ENCODE assay signal across 8 cellular contexts in the genomic region with DNA sequence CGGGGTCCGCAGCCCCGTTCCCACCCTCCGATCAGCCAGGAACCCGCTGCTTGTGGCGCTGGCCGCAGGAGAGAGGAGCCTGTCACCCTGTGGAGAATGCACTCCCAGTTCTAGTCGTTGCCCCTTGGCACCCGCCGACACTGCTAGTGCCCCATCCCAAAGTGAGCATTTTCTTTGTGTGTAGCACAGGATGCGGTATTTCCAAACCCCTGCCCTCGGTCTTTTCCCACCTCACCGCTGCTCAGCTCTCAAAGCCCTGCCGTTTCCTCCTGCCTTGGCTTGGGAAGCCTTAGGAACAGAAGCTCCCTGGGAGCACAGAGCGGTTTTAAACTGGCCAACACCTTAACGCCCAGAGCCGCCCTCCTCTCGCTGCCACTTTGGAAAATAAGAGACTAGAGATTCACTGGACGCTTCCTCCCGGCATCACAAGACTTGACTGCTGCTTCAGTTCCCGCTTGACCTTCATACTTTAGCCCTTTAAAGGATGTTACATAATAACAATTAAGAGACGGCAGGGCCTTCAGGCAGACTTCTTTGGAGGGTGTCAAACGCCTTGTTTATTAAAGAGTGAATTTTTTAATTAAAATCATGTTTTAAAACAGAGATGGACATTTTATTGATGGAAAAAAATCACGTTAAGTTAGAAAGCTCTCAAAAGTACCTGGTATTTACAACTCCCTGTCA. TPM values are rescaled to one million over a fixed set of nuclear protein-coding genes. Genes with fewer than 3 reads are reported as not detected.
DNase-seq lines count a peak whose midpoint lies in the region; ATAC-seq, FAIRE-seq and TF ChIP-seq lines count a peak whose summit lies in the region.

No MANE protein-coding gene starts in this region.

- TF ChIP-seq POLR2A in HepG2 (IDR thresholded peaks at IDR 0.05; ENCODE audit: insufficient read depth in 1 of 2, low read depth in 2 of 2, low read length in 2 of 2), result peak; percentile 20 to 32; a peak in 2 of 4 replicates

- TF ChIP-seq CTCF in WERI-Rb-1 (IDR thresholded peaks at IDR 0.05; ENCODE audit: low read depth, low read length) (no peak), HepG2 (CRISPR knock-in tag; IDR thresholded peaks at IDR 0.05) (no peak; the same call in 1 of the 2 replicates)

- ATAC-seq in GM18907 (IDR thresholded peaks at IDR 0.05; ENCODE audit: unreplicated experiment) (peak; percentile 2), HepG2 (peak; percentile 61), HG03521 (IDR thresholded peaks at IDR 0.05; ENCODE audit: unreplicated experiment) (no peak)

- BruUV-seq in HepG2 (replicated peaks; lab: Mats Ljungman, UMichigan), result no TSS peak

- POLR2A ChIA-PET in HepG2 (lab: Yijun Ruan, JAX), result interaction anchor here (0.8 to 3.4 kb wide), 4 partner anchors 10 to 479 kb away, joined by 3 to 22 read pairs (median 8); partner anchors contain the start of gene F11

- H3K9ac ChIP-seq in duodenal mucosa (ENCODE audit: low read depth in 1 of 2, low read length in 2 of 2) (peak overlapping the region; percentile 89 to 95), HepG2 (ENCODE audit: insufficient read depth, low read depth, low read length) (peak overlapping the region; percentile 77)

- CTCF ChIA-PET in HepG2 (lab: Yijun Ruan, JAX; ENCODE audit: low intra/inter-chr PET ratio, low total read pairs), result no interaction called here

- peaks cover 22 to 23% of the 10 kb centered on the region in 2 donors for H3K4me1 ChIP-seq in duodenal mucosa (ENCODE audit: control insufficient read depth in 1 of 2, insufficient read depth in 2 of 2, low read length in 2 of 2)
- peaks cover 22% of the 10 kb centered on the region for H3K4me1 ChIP-seq in HepG2 (ENCODE audit: insufficient read depth, low read length)

- peak overlapping the region; percentile 90 for H3K4me2 ChIP-seq in HepG2 (ENCODE audit: low read depth, low read length)

- no peak for FAIRE-seq in HepG2 (lab: Jason Lieb, UNC)

- intact Hi-C loops in HepG2 (cut with micrococcal nuclease; ENCODE audit: unreplicated experiment), result loop anchor here (5.0 kb wide), 2 partner anchors 45 to 75 kb away; partner anchors contain the start of gene F11

- H3K9me3 ChIP-seq in WERI-Rb-1 (ENCODE audit: severe bottlenecking) (no peaks in the 10 kb centered on the region), duodenal mucosa (ENCODE audit: control insufficient read depth in 1 of 2, low read length in 2 of 2) (no peaks in the 10 kb centered on the region), HepG2 (ENCODE audit: low read length) (no peaks in the 10 kb centered on the region)

- no peak for TF ChIP-seq RAD21 in Ishikawa (IDR thresholded peaks at IDR 0.05; ENCODE audit: low read depth)
- no peak for TF ChIP-seq RAD21 in HepG2 (CRISPR knock-in tag; IDR thresholded peaks at IDR 0.05)

- H3K36me3 ChIP-seq in WERI-Rb-1 (no peaks in the 10 kb centered on the region), duodenal mucosa (ENCODE audit: control insufficient read depth in 1 of 2, insufficient read depth in 2 of 2, low read length in 2 of 2) (peaks cover 4 to 9% of the 10 kb centered on the region in 2 donors), HepG2 (replicated peaks in 1 of 2; ENCODE audit: control insufficient read depth in 1 of 2, insufficient read depth in 2 of 2, low read length in 2 of 2) (no peaks in the 10 kb centered on the region)

- H3K4me3 ChIP-seq in WERI-Rb-1 (ENCODE audit: low read depth, low read length) (peak overlapping the region; percentile 72), duodenal mucosa (ENCODE audit: low read depth in 1 of 2, low read length in 2 of 2) (peak overlapping the region; percentile 93), HepG2 (replicated peaks in 1 of 3; ENCODE audit: insufficient read depth in 1 of 3, low read depth in 2 of 3, low read length in 3 of 3) (peak overlapping the region; percentile 79 to 89 (median 79))

- peak; percentile 56 for DNase-seq in AG08395 (ENCODE audit: low spot score)
- DNase-seq in WERI-Rb-1, result peak; percentile 16
- peak; percentile 9 for DNase-seq in HepG2 (ENCODE audit: low spot score)
- DNase-seq in stimulated activated CD8-positive, alpha-beta memory T cell treated with anti-CD3 and anti-CD28 coated beads, Interleukin-4, amount 100 ng/mL, for 24 hours (ENCODE audit: low read depth), result peak; percentile 2

- 6% methylated on average over 14 of the region's 24 CpGs for whole genome bisulfite sequencing in HepG2 (ENCODE audit: low lambda C conversion rate)

- no peaks in the 10 kb centered on the region for H4K20me1 ChIP-seq in HepG2 (ENCODE audit: insufficient read depth, low read length)

- peaks cover 93% of the 10 kb centered on the region for H3K27me3 ChIP-seq in WERI-Rb-1 (ENCODE audit: insufficient read depth, low read depth, severe bottlenecking)
- H3K27me3 ChIP-seq in duodenal mucosa (ENCODE audit: control insufficient read depth in 1 of 2, insufficient read depth in 2 of 2, low read length in 2 of 2), result no peaks in the 10 kb centered on the region
- H3K27me3 ChIP-seq in HepG2 (ENCODE audit: control insufficient read depth in 1 of 2, insufficient read depth in 2 of 2, low read length in 2 of 2), result no peaks in the 10 kb centered on the region

- in situ Hi-C loops in HepG2 (cut with HindIII; ENCODE audit: extremely low pct_ligation_motif_present, low pct_unique_long_range_greater_than_20kb), result no loop called here

- H3K27ac ChIP-seq in WERI-Rb-1 (no peak overlapping the region), duodenal mucosa (ENCODE audit: low read depth, low read length) (peak overlapping the region; percentile 98), HepG2 (ENCODE audit: extremely low read length, insufficient read depth, low read length) (peak overlapping the region; percentile 91)

- H3K79me2 ChIP-seq in HepG2 (ENCODE audit: insufficient read depth, low read length), result no peaks in the 10 kb centered on the region

- TF ChIP-seq EP300 in Ishikawa (IDR thresholded peaks at IDR 0.05; ENCODE audit: borderline replicate concordance) (no peak), HepG2 (IDR thresholded peaks at IDR 0.05; ENCODE audit: low read depth in 2 of 2, low read length in 2 of 2) (no peak), HepG2 (CRISPR knock-in tag; IDR thresholded peaks at IDR 0.05; ENCODE audit: borderline replicate concordance) (no peak)

- H2AFZ ChIP-seq in HepG2 (ENCODE audit: low read length), result peak overlapping the region; percentile 84

TF ChIP-seq in Ishikawa, 13 proteins besides CTCF, POLR2A, EP300 and RAD21:
- TF ChIP-seq CEBPB (IDR thresholded peaks at IDR 0.05), result 0 out of 2 replicates have a peak, but pooled peaks have one; percentile 1
- no peak for TF ChIP-seq FOXM1 (IDR thresholded peaks at IDR 0.05; ENCODE audit: borderline replicate concordance, low read depth)

RNA-seq across cellular contexts. Expression of gene CYP4V2, which starts 0.8 kb away (rescaled TPM):
- 2.1 and 7.2 TPM in 2 replicates for total RNA-seq in HepG2 (2016; rRNA removed; fragmentation: Illumina TruSeq; extraction: Trizol)
- 1.5 and 2.2 TPM in 2 replicates for total RNA-seq in HepG2 (2016; cell fraction: cytosol; rRNA removed; fragmentation: Illumina TruSeq; extraction: Trizol; ENCODE audit: low read depth)
- total RNA-seq in HepG2 (2016; cell fraction: insoluble cytoplasmic fraction; rRNA removed; fragmentation: Illumina TruSeq; extraction: Trizol), result 3.0 and 6.9 TPM in 2 replicates
- 2.9 and 3.1 TPM in 2 replicates for total RNA-seq in HepG2 (2016; cell fraction: membrane; rRNA removed; fragmentation: Illumina TruSeq; extraction: Trizol)
- 14.3 and 14.6 TPM in 2 replicates for total RNA-seq in HepG2 (2016; cell fraction: nucleus; rRNA removed; fragmentation: Illumina TruSeq; extraction: Trizol)
- 4.7 and 6.2 TPM in 2 replicates for polyA plus RNA-seq in HepG2 (2011; rRNA removed)
- polyA plus RNA-seq in HepG2 (2011; cell fraction: cytosol; rRNA removed), result 2.1 and 3.2 TPM in 2 replicates
- polyA plus RNA-seq in HepG2 (2011; cell fraction: nucleus; rRNA removed), result 16.5 and 24.0 TPM in 2 replicates
- polyA plus RNA-seq in HepG2 (2012), result 6.6 and 6.7 TPM in 2 replicates
- polyA plus RNA-seq in HepG2 (2016; cell fraction: cytosol; fragmentation: Illumina TruSeq; extraction: Trizol; ENCODE audit: low read depth), result 1.9 and 2.1 TPM in 2 replicates
- polyA plus RNA-seq in HepG2 (2016; cell fraction: insoluble cytoplasmic fraction; fragmentation: Illumina TruSeq; extraction: Trizol; ENCODE audit: low read depth), result 2.6 and 2.9 TPM in 2 replicates
- polyA plus RNA-seq in HepG2 (2016; cell fraction: membrane; fragmentation: Illumina TruSeq; extraction: Trizol; ENCODE audit: low read depth), result 2.3 and 2.6 TPM in 2 replicates
- polyA plus RNA-seq in HepG2 (2016; cell fraction: nucleus; fragmentation: Illumina TruSeq; extraction: Trizol; ENCODE audit: insufficient read depth, low read depth), result 40.3 and 41.1 TPM in 2 replicates
- polyA minus RNA-seq in HepG2 (2011; rRNA and poly(A)+ RNA removed; ENCODE audit: low replicate concordance), result 0.82 and 1.7 TPM in 2 replicates
- polyA minus RNA-seq in HepG2 (2011; cell fraction: cytosol; rRNA and poly(A)+ RNA removed), result 1.6 and 2.0 TPM in 2 replicates
- 9.9 and 14.3 TPM in 2 replicates for polyA minus RNA-seq in HepG2 (2011; cell fraction: nucleus; rRNA and poly(A)+ RNA removed)

RNA-seq across cellular contexts. Expression of gene KLKB1, which starts 35.1 kb away (rescaled TPM):
- 0.49 and 0.59 TPM in 2 replicates for total RNA-seq in HepG2 (2016; rRNA removed; fragmentation: Illumina TruSeq; extraction: Trizol)
- not detected in 2 replicates for total RNA-seq in HepG2 (2016; cell fraction: cytosol; rRNA removed; fragmentation: Illumina TruSeq; extraction: Trizol; ENCODE audit: low read depth)
- total RNA-seq in HepG2 (2016; cell fraction: insoluble cytoplasmic fraction; rRNA removed; fragmentation: Illumina TruSeq; extraction: Trizol), result 0.32 TPM in 1 of 2 replicates, not detected in the other
- total RNA-seq in HepG2 (2016; cell fraction: membrane; rRNA removed; fragmentation: Illumina TruSeq; extraction: Trizol), result 0.19 and 0.21 TPM in 2 replicates
- 0.28 and 1.6 TPM in 2 replicates for total RNA-seq in HepG2 (2016; cell fraction: nucleus; rRNA removed; fragmentation: Illumina TruSeq; extraction: Trizol)
- 0.26 and 0.67 TPM in 2 replicates for polyA plus RNA-seq in HepG2 (2011; rRNA removed)
- 0.17 and 0.38 TPM in 2 replicates for polyA plus RNA-seq in HepG2 (2011; cell fraction: cytosol; rRNA removed)
- 0.35 and 0.50 TPM in 2 replicates for polyA plus RNA-seq in HepG2 (2011; cell fraction: nucleus; rRNA removed)
- 1.7 and 2.7 TPM in 2 replicates for polyA plus RNA-seq in HepG2 (2012)
- 0.08 TPM in 1 of 2 replicates, not detected in the other for polyA plus RNA-seq in HepG2 (2016; cell fraction: cytosol; fragmentation: Illumina TruSeq; extraction: Trizol; ENCODE audit: low read depth)
- polyA plus RNA-seq in HepG2 (2016; cell fraction: insoluble cytoplasmic fraction; fragmentation: Illumina TruSeq; extraction: Trizol; ENCODE audit: low read depth), result 0.22 and 0.24 TPM in 2 replicates
- 0.14 and 0.16 TPM in 2 replicates for polyA plus RNA-seq in HepG2 (2016; cell fraction: membrane; fragmentation: Illumina TruSeq; extraction: Trizol; ENCODE audit: low read depth)
- 1.4 and 1.5 TPM in 2 replicates for polyA plus RNA-seq in HepG2 (2016; cell fraction: nucleus; fragmentation: Illumina TruSeq; extraction: Trizol; ENCODE audit: insufficient read depth, low read depth)
- polyA minus RNA-seq in HepG2 (2011; rRNA and poly(A)+ RNA removed; ENCODE audit: low replicate concordance), result 0.56 TPM in 1 of 2 replicates, not detected in the other
- polyA minus RNA-seq in HepG2 (2011; cell fraction: cytosol; rRNA and poly(A)+ RNA removed), result 0.69 TPM in 1 of 2 replicates, not detected in the other
- polyA minus RNA-seq in HepG2 (2011; cell fraction: nucleus; rRNA and poly(A)+ RNA removed), result 0.25 TPM in 1 of 2 replicates, not detected in the other

Comparison
In these comparisons a context has a peak if more than half of its experiments do, and no peak if none do; other contexts are left out.
1. DNase-seq: peak in every context shown above with its lines; median percentile 56 in AG08395; 16 in WERI-Rb-1; 9 in HepG2; 2 in stimulated activated CD8-positive, alpha-beta memory T cell treated with anti-CD3 and anti-CD28 coated beads, Interleukin-4, amount 100 ng/mL, for 24 hours.